In the genomic region with DNA sequence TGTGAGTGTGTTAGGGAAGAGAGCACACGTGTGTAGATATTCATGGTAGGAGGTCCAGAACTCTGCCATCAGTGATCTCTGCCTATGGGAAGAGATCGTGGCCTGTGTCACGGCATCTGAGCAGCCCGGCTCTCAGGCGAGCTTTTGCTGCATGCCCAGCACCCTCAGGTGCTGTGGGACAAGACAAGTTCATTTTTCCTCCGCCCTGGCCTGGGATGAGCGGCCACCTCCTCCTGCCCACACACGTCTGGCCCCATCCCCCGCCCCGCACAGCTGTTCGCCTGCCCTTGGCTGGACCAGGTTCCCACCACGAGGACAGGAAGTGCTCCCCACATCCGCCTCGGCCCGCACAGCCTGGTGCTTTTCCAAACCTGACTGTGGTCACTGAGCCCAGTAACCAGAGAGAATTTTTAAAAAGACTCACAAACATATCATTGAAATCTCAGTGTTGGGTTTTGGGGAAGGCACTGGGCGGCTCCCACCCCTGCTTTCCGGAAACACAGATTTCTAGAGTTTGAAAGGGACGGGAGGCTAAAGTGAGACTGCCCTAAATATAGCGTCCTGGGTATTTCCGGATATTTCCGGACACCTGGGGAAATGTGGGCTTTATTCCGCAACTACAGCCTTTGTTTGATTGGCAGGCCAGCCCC, we compare ENCODE assay signal across 8 cellular contexts. TPM values are rescaled to one million over a fixed set of nuclear protein-coding genes. Genes with fewer than 3 reads are reported as not detected.
DNase-seq lines count a peak whose midpoint lies in the region; ATAC-seq and TF ChIP-seq lines count a peak whose summit lies in the region.

No MANE protein-coding gene starts in this region.

- no peaks in the 10 kb centered on the region for H3K36me3 ChIP-seq in lower lobe of right lung

- no peak overlapping the region for H3K4me3 ChIP-seq in lower lobe of right lung

- no peak for TF ChIP-seq CTCF in lower lobe of right lung (IDR thresholded peaks at IDR 0.05)

- no peaks in the 10 kb centered on the region for H3K9me3 ChIP-seq in lower lobe of right lung

- intact Hi-C loops in lower lobe of right lung (cut with DNase I): no loop called here

- H3K27me3 ChIP-seq in lower lobe of right lung (ENCODE audit: low read depth): no peaks in the 10 kb centered on the region

- H3K4me1 ChIP-seq in lower lobe of right lung: peaks cover 11% of the 10 kb centered on the region

- DNase-seq in activated CD4-positive, alpha-beta T cell treated with anti-CD3 and anti-CD28 coated beads, Interleukin-2, amount 50 U/mL, for 48 hours: peak; percentile 27 to 49
- DNase-seq in lower lobe of right lung (no peak), NCI-H1092 treated with DMSO at 0.1 percent for 48 hours (lab: John Stamatoyannopoulos, UW) (no peak), HPDE6-E6E7 (ENCODE audit: extremely low spot score) (no peak), HUDEP-2 (lab: John Stamatoyannopoulos, UW; ENCODE audit: unreplicated experiment in 76 of 76) (no peak), NCI-H345 (lab: John Stamatoyannopoulos, UW) (no peak)

- H3K27ac ChIP-seq in lower lobe of right lung: no peak overlapping the region

- ATAC-seq in GM18867 (IDR thresholded peaks at IDR 0.05; ENCODE audit: unreplicated experiment) (peak; percentile 59), HG02623 (IDR thresholded peaks at IDR 0.05; ENCODE audit: unreplicated experiment) (peak; percentile 61), lower lobe of right lung (peak; percentile 48 to 62)

RNA-seq across cellular contexts. Expression of a gene that starts 18.0 kb away (rescaled TPM):
- not detected for total RNA-seq in lower lobe of right lung

Comparison
In these comparisons a context has a peak if more than half of its experiments do, and no peak if none do; other contexts are left out.
1. DNase-seq: peak in activated CD4-positive, alpha-beta T cell treated with anti-CD3 and anti-CD28 coated beads, Interleukin-2, amount 50 U/mL, for 48 hours (2 of 2); none in lower lobe of right lung (single experiment), NCI-H1092 treated with DMSO at 0.1 percent for 48 hours (single experiment), HPDE6-E6E7 (single experiment), HUDEP-2 (0 of 76) and NCI-H345 (single experiment).
2. Peak in every context shown above with its lines, with median percentiles within 50 percentile points of each other: ATAC-seq.